20 cellular contexts compared by ENCODE assay signal in the genomic region with DNA sequence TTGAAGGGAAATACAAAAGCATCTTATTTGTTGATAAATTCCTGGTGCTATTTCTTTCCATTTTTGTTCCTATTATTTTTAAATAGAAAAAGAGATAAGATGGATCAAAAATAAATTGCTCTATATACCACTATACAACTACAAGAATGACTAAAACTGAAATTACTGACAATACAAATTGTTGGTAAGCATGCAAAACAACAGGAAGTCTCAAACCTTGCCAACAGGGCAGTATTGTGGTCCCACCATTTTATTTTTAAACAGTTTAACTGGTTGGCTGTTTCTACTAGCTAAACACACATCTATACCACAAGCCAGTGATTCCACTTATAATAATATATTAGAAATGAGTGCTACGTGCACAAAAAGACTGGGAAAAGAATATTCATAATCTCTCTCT.
A peak's percentile ranks its signal among the peaks of the same experiment; 100 is the strongest.
DNase-seq lines count a peak whose midpoint lies in the region; ATAC-seq and TF ChIP-seq lines count a peak whose summit lies in the region.
"Had no signal": no experiment of that assay in that cellular context is flagged by ENCODE, and none has a peak within 500 bp of the region (broad histone marks: within the 10 kb centered on the region; RNA-seq: fewer than 3 reads in every experiment).

No MANE protein-coding gene starts in this region.

- H3K79me2 ChIP-seq in MM.1S (ENCODE audit: low read length) = no peaks in the 10 kb centered on the region

- DNase-seq in MM.1S (peak; percentile 53), lower leg skin (ENCODE audit: low spot score in 2 of 2) (no peak)
- DNase-seq in stimulated activated CD4-positive, alpha-beta T cell treated with anti-CD3 and anti-CD28 coated beads, Interleukin-4, amount 100 ng/mL, for 4 hours = no peak
- DNase-seq: BE2C; Caco-2; CD4-positive, alpha-beta T cell; KBM-7; MV-4-11; NCI-H1417; NCI-H187 treated with DMSO at 0.1 percent for 48 hours; NCI-H226; NCI-H82; SHP77 treated with DMSO at 0.1 percent for 48 hours; T-cell had no signal

- H3K9me2 ChIP-seq in MM.1S (replicated peaks; ENCODE audit: insufficient read depth, low read length) = no peaks in the 10 kb centered on the region

- H3K9ac ChIP-seq in MM.1S (ENCODE audit: low read length) = no peak overlapping the region

- H3K9me3 ChIP-seq in MM.1S (replicated peaks; ENCODE audit: insufficient read depth, low read length) (no peaks in the 10 kb centered on the region), gastroesophageal sphincter (no peaks in the 10 kb centered on the region)
- H3K9me3 ChIP-seq: BE2C, Caco-2 had no signal

- H3K36me3 ChIP-seq in MM.1S (replicated peaks; ENCODE audit: insufficient read depth, low read length) (no peaks in the 10 kb centered on the region), gastroesophageal sphincter (no peaks in the 10 kb centered on the region)
- H3K36me3 ChIP-seq: BE2C had no signal

- H3K27me3 ChIP-seq in MM.1S (replicated peaks; ENCODE audit: insufficient read depth, low read length) (no peaks in the 10 kb centered on the region), gastroesophageal sphincter (no peaks in the 10 kb centered on the region)
- H3K27me3 ChIP-seq: BE2C had no signal

- no peak overlapping the region for H3K4me3 ChIP-seq in MM.1S (ENCODE audit: low read length)
- no peak overlapping the region for H3K4me3 ChIP-seq in lower leg skin (ENCODE audit: low read depth, poor library complexity, severe bottlenecking)
- H3K4me3 ChIP-seq in gastroesophageal sphincter = no peak overlapping the region

- H3K4me2 ChIP-seq in MM.1S (ENCODE audit: low read depth, low read length) = peak overlapping the region; percentile 9; the same call in 1 of the 2 replicates

- no peaks in the 10 kb centered on the region; the same call in 1 of the 2 replicates for H3F3A ChIP-seq in MM.1S (ENCODE audit: insufficient read depth, low read length)

- peaks cover 52% of the 10 kb centered on the region for H3K4me1 ChIP-seq in MM.1S (ENCODE audit: low read length)
- peaks cover 0 to 16% (median 10%) of the 10 kb centered on the region in 3 donors for H3K4me1 ChIP-seq in gastroesophageal sphincter
- H3K4me1 ChIP-seq: Caco-2 had no signal

- no peak for TF ChIP-seq EP300 in gastroesophageal sphincter (IDR thresholded peaks at IDR 0.05)

- WGBS in lower leg skin, 2 donors = 94 to 96% methylated on average over 1 of the region's 1 CpG
- WGBS in gastroesophageal sphincter (ENCODE audit: low coverage in 1 of 2), 2 donors = 100% methylated on average over 1 of the region's 1 CpG

- intact Hi-C loops in lower leg skin (cut with DNase I; ENCODE audit: low total_unique reads) = no loop called here

- TF ChIP-seq CTCF in MM.1S (IDR thresholded peaks at IDR 0.05; ENCODE audit: low read length) = no peak
- no peak for TF ChIP-seq CTCF in lower leg skin (IDR thresholded peaks at IDR 0.05)
- no peak for TF ChIP-seq CTCF in gastroesophageal sphincter (IDR thresholded peaks at IDR 0.05)

- TF ChIP-seq POLR2A in lower leg skin (IDR thresholded peaks at IDR 0.05) (no peak), gastroesophageal sphincter (IDR thresholded peaks at IDR 0.05) (no peak)

- no peaks in the 10 kb centered on the region for H4K20me1 ChIP-seq in MM.1S (ENCODE audit: insufficient read depth, low read length)

- peak; percentile 69 for ATAC-seq in GM18502 (IDR thresholded peaks at IDR 0.05; ENCODE audit: poor library complexity, unreplicated experiment)
- peak; percentile 44 for ATAC-seq in GM21367 (IDR thresholded peaks at IDR 0.05; ENCODE audit: unreplicated experiment)
- peak; percentile 48 for ATAC-seq in HG03060 (IDR thresholded peaks at IDR 0.05; ENCODE audit: low read depth, unreplicated experiment)
- no peak for ATAC-seq in gastroesophageal sphincter
- ATAC-seq: HepG2, SK-N-SH treated with all-trans-retinoic acid at 6 μM for 48 hours, T-cell had no signal

- H3K27ac ChIP-seq in MM.1S (ENCODE audit: low read length) (no peak overlapping the region), gastroesophageal sphincter (no peak overlapping the region)

- no peak overlapping the region for H2AFZ ChIP-seq in MM.1S (ENCODE audit: low read length)
